20 cellular contexts compared by ENCODE assay signal in the genomic region with DNA sequence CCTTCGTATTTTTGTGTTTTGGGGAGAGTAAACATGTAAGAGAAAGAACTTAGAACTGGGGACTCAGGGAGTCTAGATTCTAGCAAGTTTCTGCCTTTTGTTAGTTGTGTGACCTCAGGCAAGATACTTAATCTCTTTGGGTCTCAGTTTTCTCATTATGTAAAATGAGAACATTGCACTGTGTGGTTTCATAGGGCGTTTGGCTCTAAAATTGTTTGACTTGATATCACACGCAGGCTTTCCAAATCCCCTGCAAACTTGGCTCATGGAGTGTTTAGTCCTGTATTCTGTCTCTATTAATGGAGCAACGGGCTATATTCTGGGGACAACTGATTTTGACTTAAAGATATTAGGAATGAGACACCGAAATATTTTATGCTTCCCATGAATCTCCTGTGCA. TPM values are rescaled to one million over a fixed set of nuclear protein-coding genes. Genes with fewer than 3 reads are reported as not detected.
DNase-seq lines count a peak whose midpoint lies in the region; ATAC-seq, FAIRE-seq and TF ChIP-seq lines count a peak whose summit lies in the region.
"Had no signal": no experiment of that assay in that cellular context is flagged by ENCODE, and none has a peak within 500 bp of the region (broad histone marks: within the 10 kb centered on the region; RNA-seq: fewer than 3 reads in every experiment).

No MANE protein-coding gene starts in this region.

- peaks cover 3% of the 10 kb centered on the region for H3K79me2 ChIP-seq in astrocyte (ENCODE audit: insufficient read depth, low read length)
- H3K79me2 ChIP-seq in keratinocyte (ENCODE audit: control insufficient read depth, insufficient read depth, low read length): no peaks in the 10 kb centered on the region

- no peak overlapping the region for H3K4me3 ChIP-seq in astrocyte (ENCODE audit: insufficient read depth, low read depth, low read length)
- H3K4me3 ChIP-seq in keratinocyte (ENCODE audit: control insufficient read depth in 2 of 3, extremely low read depth in 1 of 3, insufficient read depth in 2 of 3, low read depth in 1 of 3, low read length in 3 of 3): no peak overlapping the region
- H3K4me3 ChIP-seq in kidney (ENCODE audit: low read length in 2 of 2): no peak overlapping the region
- H3K4me3 ChIP-seq: ascending aorta, esophagus muscularis mucosa, upper lobe of right lung had no signal

- no peaks in the 10 kb centered on the region for H3K36me3 Mint-ChIP-seq in astrocyte (ENCODE audit: low read depth, unreplicated experiment)
- no peaks in the 10 kb centered on the region for H3K36me3 Mint-ChIP-seq in natural killer cell treated with Interleukin-12 subunit alpha and Interleukin-12 subunit beta and Interleukin-15 and Interleukin-18, amount 100 ng/mL, for 72 hours
- H3K36me3 Mint-ChIP-seq: activated naive CD4-positive, alpha-beta T cell treated with anti-CD3 and anti-CD28 coated beads, Interleukin-2, amount 50 U/mL, for 24 hours had no signal

- no peak overlapping the region for H3K4me3 Mint-ChIP-seq in astrocyte (ENCODE audit: unreplicated experiment)
- no peak overlapping the region for H3K4me3 Mint-ChIP-seq in natural killer cell treated with Interleukin-12 subunit alpha and Interleukin-12 subunit beta and Interleukin-15 and Interleukin-18, amount 100 ng/mL, for 72 hours
- H3K4me3 Mint-ChIP-seq: activated B cell treated with CpG ODN at 0.5 μM for 24 hours; activated naive CD4-positive, alpha-beta T cell treated with anti-CD3 and anti-CD28 coated beads, Interleukin-2, amount 50 U/mL, for 24 hours; B cell; effector memory CD8-positive, alpha-beta T cell had no signal

- H3K4me2 ChIP-seq in astrocyte (ENCODE audit: low read length) (no peak overlapping the region), keratinocyte (ENCODE audit: control insufficient read depth, extremely low read depth, insufficient read depth, low read depth, low read length) (no peak overlapping the region)

- H3K27me3 Mint-ChIP-seq in astrocyte (ENCODE audit: low read depth, unreplicated experiment): no peaks in the 10 kb centered on the region
- peaks cover 0 to 15% of the 10 kb centered on the region in 2 donors for H3K27me3 Mint-ChIP-seq in natural killer cell treated with Interleukin-12 subunit alpha and Interleukin-12 subunit beta and Interleukin-15 and Interleukin-18, amount 100 ng/mL, for 72 hours
- H3K27me3 Mint-ChIP-seq: activated B cell treated with CpG ODN at 0.5 μM for 24 hours; B cell; effector memory CD8-positive, alpha-beta T cell had no signal

- no peak overlapping the region for H3K27ac ChIP-seq in astrocyte (ENCODE audit: low read depth, low read length)
- H3K27ac ChIP-seq in keratinocyte (ENCODE audit: control insufficient read depth, insufficient read depth, low read length): no peak overlapping the region
- no peak overlapping the region for H3K27ac ChIP-seq in kidney (ENCODE audit: low read depth in 2 of 2, low read length in 2 of 2)
- H3K27ac ChIP-seq: ascending aorta, esophagus muscularis mucosa, upper lobe of right lung had no signal

- H3K9me3 ChIP-seq in astrocyte (ENCODE audit: insufficient read depth, low read depth, low read length) (no peaks in the 10 kb centered on the region), keratinocyte (ENCODE audit: control insufficient read depth, low read depth, low read length) (no peaks in the 10 kb centered on the region), kidney (ENCODE audit: control insufficient read depth in 1 of 2, low read length in 2 of 2) (peaks cover 0 to 3% of the 10 kb centered on the region in 2 donors)
- H3K9me3 ChIP-seq: upper lobe of right lung had no signal

- H3K9me1 ChIP-seq in keratinocyte (ENCODE audit: control insufficient read depth, extremely low read depth, insufficient read depth, low read length): peaks cover 2% of the 10 kb centered on the region

- H2AFZ ChIP-seq in astrocyte (ENCODE audit: low read depth, low read length) (no peak overlapping the region), keratinocyte (ENCODE audit: control insufficient read depth, low read length) (peak overlapping the region; percentile 32)

- no peak overlapping the region for H3K27ac Mint-ChIP-seq in astrocyte (ENCODE audit: unreplicated experiment)
- no peak overlapping the region for H3K27ac Mint-ChIP-seq in natural killer cell treated with Interleukin-12 subunit alpha and Interleukin-12 subunit beta and Interleukin-15 and Interleukin-18, amount 100 ng/mL, for 72 hours
- H3K27ac Mint-ChIP-seq: activated B cell treated with CpG ODN at 0.5 μM for 24 hours; activated naive CD4-positive, alpha-beta T cell treated with anti-CD3 and anti-CD28 coated beads, Interleukin-2, amount 50 U/mL, for 24 hours; B cell; effector memory CD8-positive, alpha-beta T cell had no signal

- ATAC-seq in natural killer cell treated with Interleukin-12 subunit alpha and Interleukin-12 subunit beta and Interleukin-15 and Interleukin-18, amount 100 ng/mL, for 72 hours: no peak
- ATAC-seq: effector memory CD8-positive, alpha-beta T cell; upper lobe of right lung had no signal

- H3K27me3 ChIP-seq in astrocyte (ENCODE audit: insufficient read depth, low read length) (no peaks in the 10 kb centered on the region), keratinocyte (ENCODE audit: control insufficient read depth, extremely low read depth, insufficient read depth, low read length) (no peaks in the 10 kb centered on the region)
- H3K27me3 ChIP-seq: ascending aorta, esophagus muscularis mucosa, upper lobe of right lung had no signal

- FAIRE-seq in astrocyte (lab: Jason Lieb, UNC) (no peak), keratinocyte (lab: Jason Lieb, UNC) (peak; percentile 56), kidney (lab: Jason Lieb, UNC) (no peak)
- FAIRE-seq: HTR-8/SVneo had no signal

- no peaks in the 10 kb centered on the region for H3K9me3 Mint-ChIP-seq in astrocyte (ENCODE audit: unreplicated experiment)
- peaks cover 4% of the 10 kb centered on the region for H3K9me3 Mint-ChIP-seq in natural killer cell treated with Interleukin-12 subunit alpha and Interleukin-12 subunit beta and Interleukin-15 and Interleukin-18, amount 100 ng/mL, for 72 hours

- H3K36me3 ChIP-seq in astrocyte (ENCODE audit: insufficient read depth, low read length) (no peaks in the 10 kb centered on the region), keratinocyte (ENCODE audit: control insufficient read depth in 2 of 2, extremely low read depth in 1 of 2, insufficient read depth in 2 of 2, low read length in 2 of 2) (no peaks in the 10 kb centered on the region), kidney (ENCODE audit: control insufficient read depth in 1 of 2, insufficient read depth in 2 of 2, low read length in 2 of 2) (no peaks in the 10 kb centered on the region)
- H3K36me3 ChIP-seq: ascending aorta, esophagus muscularis mucosa, upper lobe of right lung had no signal

- H3K9ac ChIP-seq in astrocyte (ENCODE audit: low read length): no peak overlapping the region
- H3K9ac ChIP-seq in keratinocyte (ENCODE audit: control insufficient read depth, extremely low read depth, insufficient read depth, low read length): no peak overlapping the region
- no peak overlapping the region for H3K9ac ChIP-seq in kidney (ENCODE audit: low read length in 2 of 2)

- peaks cover 3% of the 10 kb centered on the region for H4K20me1 ChIP-seq in astrocyte (ENCODE audit: insufficient read depth, low read length)
- no peaks in the 10 kb centered on the region for H4K20me1 ChIP-seq in keratinocyte (ENCODE audit: control insufficient read depth, extremely low read depth, insufficient read depth, low read length)

- DNase-seq in Daoy (ENCODE audit: low read depth): peak; percentile 31
- DNase-seq in MV-4-11 (lab: John Stamatoyannopoulos, UW): peak; percentile 2
- DNase-seq in astrocyte (ENCODE audit: low read depth): peak; percentile 65
- no peak for DNase-seq in keratinocyte (ENCODE audit: low read depth, low spot score)
- DNase-seq in kidney: no peak
- no peak for DNase-seq in natural killer cell treated with Interleukin-12 subunit alpha and Interleukin-12 subunit beta and Interleukin-15 and Interleukin-18, amount 100 ng/mL, for 72 hours (ENCODE audit: low spot score)
- DNase-seq in activated effector memory CD4-positive, alpha-beta T cell treated with Interleukin-2 at 50 U/mL for 16 hours: no peak
- DNase-seq: activated B cell treated with CpG ODN at 0.5 μM for 24 hours; activated T-cell treated with anti-CD3 and anti-CD28 coated beads, Interleukin-2, amount 50 U/mL, for 48 hours; DMS79 treated with DMSO at 0.1 percent for 48 hours; effector memory CD8-positive, alpha-beta T cell; Kasumi-1; T-helper 9 cell; upper lobe of right lung had no signal

- H3K4me1 ChIP-seq in astrocyte (ENCODE audit: insufficient read depth, low read length): no peaks in the 10 kb centered on the region
- H3K4me1 ChIP-seq in keratinocyte (ENCODE audit: control insufficient read depth, extremely low read depth, insufficient read depth, low read length): no peaks in the 10 kb centered on the region
- no peaks in the 10 kb centered on the region for H3K4me1 ChIP-seq in kidney (ENCODE audit: control insufficient read depth in 1 of 2, insufficient read depth in 1 of 2, low read depth in 1 of 2, low read length in 2 of 2)
- H3K4me1 ChIP-seq: ascending aorta, upper lobe of right lung had no signal

- dilution Hi-C loops in keratinocyte (cut with MboI; ENCODE audit: extremely low pct_ligation_motif_present, low sequenced_read_pairs): no loop called here

- intact Hi-C loops in kidney (cut with DNase I): no loop called here

- no peak for TF ChIP-seq CTCF in astrocyte (IDR thresholded peaks at IDR 0.05; ENCODE audit: insufficient read depth, low read depth, low read length)
- TF ChIP-seq CTCF in keratinocyte (optimal IDR thresholded peaks at IDR 0.05 in 1 of 3, IDR thresholded peaks at IDR 0.05 in 1 of 3, conservative IDR thresholded peaks at IDR 0.05 in 1 of 3; ENCODE audit: extremely low read depth in 1 of 3, insufficient read depth in 2 of 3, low read length in 3 of 3): no peak
- TF ChIP-seq CTCF in kidney (IDR thresholded peaks at IDR 0.05; ENCODE audit: borderline replicate concordance, extremely low read depth, insufficient read depth): no peak

- H3K4me1 Mint-ChIP-seq in astrocyte (ENCODE audit: low read depth, unreplicated experiment): peaks cover 6% of the 10 kb centered on the region
- no peaks in the 10 kb centered on the region for H3K4me1 Mint-ChIP-seq in natural killer cell treated with Interleukin-12 subunit alpha and Interleukin-12 subunit beta and Interleukin-15 and Interleukin-18, amount 100 ng/mL, for 72 hours (ENCODE audit: low read depth in 2 of 2)
- H3K4me1 Mint-ChIP-seq: activated naive CD4-positive, alpha-beta T cell treated with anti-CD3 and anti-CD28 coated beads, Interleukin-2, amount 50 U/mL, for 24 hours had no signal

RNA-seq across cellular contexts. Expression of a gene that starts 57.7 kb away (rescaled TPM):
- total RNA-seq in Daoy (2014; rRNA removed; shearing (Covaris generic)): 3.2 and 3.4 TPM in 2 replicates
- total RNA-seq in astrocyte (6.7 and 8.1 TPM in 2 replicates), kidney (2.8 TPM)
- polyA plus RNA-seq in keratinocyte (3.2 to 8.5 TPM (median 8.1 TPM) in 3 replicates), kidney (ENCODE audit: insufficient read depth, low read depth, low replicate concordance) (7.7 TPM)
- 0.46 TPM for polyA plus RNA-seq in keratinocyte (2011; ENCODE audit: low read depth)
- polyA plus RNA-seq in keratinocyte (2011; cell fraction: cytosol; rRNA removed): 2.8 and 5.5 TPM in 2 replicates
- polyA plus RNA-seq in keratinocyte (2011; cell fraction: nucleus; rRNA removed): 7.7 and 8.7 TPM in 2 replicates
- polyA plus RNA-seq in keratinocyte (2012; ENCODE audit: low replicate concordance): 0.61 and 5.4 TPM in 2 replicates
- 1.5 to 11.0 TPM (median 4.6 TPM) in 3 replicates for polyA minus RNA-seq in keratinocyte
- 3.6 TPM for polyA minus RNA-seq in keratinocyte (2011; cell fraction: cytosol; rRNA and poly(A)+ RNA removed)
- 10.2 and 15.0 TPM in 2 replicates for polyA minus RNA-seq in keratinocyte (2011; cell fraction: nucleus; rRNA and poly(A)+ RNA removed)
- total RNA-seq in natural killer cell treated with Interleukin-12 subunit alpha and Interleukin-12 subunit beta and Interleukin-15 and Interleukin-18, amount 100 ng/mL, for 72 hours: not detected
- total RNA-seq: ascending aorta had no signal
- polyA plus RNA-seq: liver had no signal

Comparison
In these comparisons a context has a peak if more than half of its experiments do, and no peak if none do; other contexts are left out.
1. DNase-seq: peak in Daoy (single experiment), MV-4-11 (single experiment) and astrocyte (single experiment); none in keratinocyte (single experiment), kidney (single experiment), natural killer cell treated with Interleukin-12 subunit alpha and Interleukin-12 subunit beta and Interleukin-15 and Interleukin-18, amount 100 ng/mL, for 72 hours (single experiment) and activated effector memory CD4-positive, alpha-beta T cell treated with Interleukin-2 at 50 U/mL for 16 hours (single experiment).